In genomic region chr16:8958344-8958808, GRCh38 we compare ENCODE assay signal across 1 cellular context.
TF ChIP-seq lines count a peak whose summit lies in the region.

No MANE protein-coding gene starts in this region.

TF ChIP-seq in HepG2, 621 proteins besides CTCF, POLR2A, EP300 and RAD21 (continued from another document and continues in another):
- TF ChIP-seq ZBTB49 (CRISPR knock-in tag; IDR thresholded peaks at IDR 0.05; ENCODE audit: borderline replicate concordance) (no peak; the same call in 1 of the 2 replicates), ASH2L (IDR thresholded peaks at IDR 0.05; ENCODE audit: insufficient read length, low read depth, low read length) (no peak), EZH2 (conservative IDR thresholded peaks at IDR 0.05; ENCODE audit: low read depth, low read length) (no peak), ELF1 (CRISPR knock-in tag; IDR thresholded peaks at IDR 0.05) (no peak), ZNF543 (CRISPR knock-in tag; IDR thresholded peaks at IDR 0.05) (0 out of 2 replicates have a peak, but pooled peaks have one; percentile 22), ZNF138 (CRISPR knock-in tag; IDR thresholded peaks at IDR 0.05; ENCODE audit: low read depth) (no peak), ZKSCAN1 (IDR thresholded peaks at IDR 0.05; ENCODE audit: low read length) (no peak), REXO4 (CRISPR knock-in tag; IDR thresholded peaks at IDR 0.05; ENCODE audit: borderline replicate concordance) (no peak), POLR2AphosphoS2 (IDR thresholded peaks at IDR 0.05; ENCODE audit: low read depth, low read length) (no peak), ZBTB7A (CRISPR knock-in tag; IDR thresholded peaks at IDR 0.05) (no peak), MED13 (CRISPR knock-in tag; IDR thresholded peaks at IDR 0.05) (no peak), ISX (CRISPR knock-in tag; conservative IDR thresholded peaks at IDR 0.05) (no peak), ZNF562 (CRISPR knock-in tag; IDR thresholded peaks at IDR 0.05; ENCODE audit: borderline replicate concordance) (no peak), SP140L (CRISPR knock-in tag; IDR thresholded peaks at IDR 0.05; ENCODE audit: borderline replicate concordance) (no peak), FOXC1 (CRISPR knock-in tag; IDR thresholded peaks at IDR 0.05; ENCODE audit: borderline replicate concordance) (no peak), NFE2 (CRISPR knock-in tag; IDR thresholded peaks at IDR 0.05) (no peak), SRY (CRISPR knock-in tag; IDR thresholded peaks at IDR 0.05) (no peak), HNRNPL (IDR thresholded peaks at IDR 0.05; ENCODE audit: low read depth, low read length) (no peak), ZFP82 (CRISPR knock-in tag; IDR thresholded peaks at IDR 0.05; ENCODE audit: borderline replicate concordance) (no peak), ZNF292 (CRISPR knock-in tag; IDR thresholded peaks at IDR 0.05; ENCODE audit: borderline replicate concordance, low read depth) (peak; percentile 59; the same call in 1 of the 2 replicates), TGIF2 (CRISPR knock-in tag; IDR thresholded peaks at IDR 0.05) (no peak), MAFF (IDR thresholded peaks at IDR 0.05; ENCODE audit: low read depth, low read length) (no peak), MEIS2 (CRISPR knock-in tag; IDR thresholded peaks at IDR 0.05) (no peak), MLLT10 (CRISPR knock-in tag; IDR thresholded peaks at IDR 0.05) (0 out of 2 replicates have a peak, but pooled peaks have one; percentile 82), KLF6 (CRISPR knock-in tag; IDR thresholded peaks at IDR 0.05) (no peak), ZNF737 (CRISPR knock-in tag; IDR thresholded peaks at IDR 0.05; ENCODE audit: borderline replicate concordance) (no peak), ZNF367 (CRISPR knock-in tag; IDR thresholded peaks at IDR 0.05; ENCODE audit: borderline replicate concordance) (no peak), SP2 (CRISPR knock-in tag; IDR thresholded peaks at IDR 0.05) (no peak), ZNF781 (CRISPR knock-in tag; IDR thresholded peaks at IDR 0.05; ENCODE audit: borderline replicate concordance, not compliant biosample characterization) (no peak), HCFC1 (IDR thresholded peaks at IDR 0.05; ENCODE audit: low read depth, low read length) (no peak), ZFY (CRISPR knock-in tag; IDR thresholded peaks at IDR 0.05) (peak; percentile 15; the same call in 1 of the 2 replicates), ZNF263 (CRISPR knock-in tag; IDR thresholded peaks at IDR 0.05) (no peak), ZNF441 (CRISPR knock-in tag; IDR thresholded peaks at IDR 0.05; ENCODE audit: borderline replicate concordance) (no peak), ZNF253 (CRISPR knock-in tag; IDR thresholded peaks at IDR 0.05; ENCODE audit: borderline replicate concordance) (0 out of 2 replicates have a peak, but pooled peaks have one; percentile 44), NAIF1 (CRISPR knock-in tag; IDR thresholded peaks at IDR 0.05; ENCODE audit: borderline replicate concordance) (no peak), ZNF703 (CRISPR knock-in tag; IDR thresholded peaks at IDR 0.05; ENCODE audit: borderline replicate concordance) (no peak), SNAI1 (CRISPR knock-in tag; IDR thresholded peaks at IDR 0.05; ENCODE audit: borderline replicate concordance) (no peak), ATF6 (CRISPR knock-in tag; conservative IDR thresholded peaks at IDR 0.05) (no peak), ZBTB1 (CRISPR knock-in tag; IDR thresholded peaks at IDR 0.05; ENCODE audit: borderline replicate concordance) (no peak), FOXA3 (CRISPR knock-in tag; IDR thresholded peaks at IDR 0.05) (no peak), ZNF44 (CRISPR knock-in tag; IDR thresholded peaks at IDR 0.05) (no peak), GFI1 (CRISPR knock-in tag; IDR thresholded peaks at IDR 0.05; ENCODE audit: borderline replicate concordance) (no peak), CHCHD3 (CRISPR knock-in tag; IDR thresholded peaks at IDR 0.05) (no peak), CHD2 (IDR thresholded peaks at IDR 0.05; ENCODE audit: low read depth, low read length) (no peak), FOXK2 (IDR thresholded peaks at IDR 0.05) (no peak), NR2F2 (IDR thresholded peaks at IDR 0.05; ENCODE audit: borderline replicate concordance, low read depth) (no peak), SIX4 (CRISPR knock-in tag; IDR thresholded peaks at IDR 0.05) (no peak), FOXJ3 (CRISPR knock-in tag; IDR thresholded peaks at IDR 0.05; ENCODE audit: borderline replicate concordance) (no peak), BRCA1 (CRISPR knock-in tag; IDR thresholded peaks at IDR 0.05) (no peak), DNMT1 (CRISPR knock-in tag; IDR thresholded peaks at IDR 0.05) (no peak), RBFOX2 (IDR thresholded peaks at IDR 0.05; ENCODE audit: low read depth, low read length) (0 out of 2 replicates have a peak, but pooled peaks have one; percentile 18)
- TF ChIP-seq, protein P1, sequence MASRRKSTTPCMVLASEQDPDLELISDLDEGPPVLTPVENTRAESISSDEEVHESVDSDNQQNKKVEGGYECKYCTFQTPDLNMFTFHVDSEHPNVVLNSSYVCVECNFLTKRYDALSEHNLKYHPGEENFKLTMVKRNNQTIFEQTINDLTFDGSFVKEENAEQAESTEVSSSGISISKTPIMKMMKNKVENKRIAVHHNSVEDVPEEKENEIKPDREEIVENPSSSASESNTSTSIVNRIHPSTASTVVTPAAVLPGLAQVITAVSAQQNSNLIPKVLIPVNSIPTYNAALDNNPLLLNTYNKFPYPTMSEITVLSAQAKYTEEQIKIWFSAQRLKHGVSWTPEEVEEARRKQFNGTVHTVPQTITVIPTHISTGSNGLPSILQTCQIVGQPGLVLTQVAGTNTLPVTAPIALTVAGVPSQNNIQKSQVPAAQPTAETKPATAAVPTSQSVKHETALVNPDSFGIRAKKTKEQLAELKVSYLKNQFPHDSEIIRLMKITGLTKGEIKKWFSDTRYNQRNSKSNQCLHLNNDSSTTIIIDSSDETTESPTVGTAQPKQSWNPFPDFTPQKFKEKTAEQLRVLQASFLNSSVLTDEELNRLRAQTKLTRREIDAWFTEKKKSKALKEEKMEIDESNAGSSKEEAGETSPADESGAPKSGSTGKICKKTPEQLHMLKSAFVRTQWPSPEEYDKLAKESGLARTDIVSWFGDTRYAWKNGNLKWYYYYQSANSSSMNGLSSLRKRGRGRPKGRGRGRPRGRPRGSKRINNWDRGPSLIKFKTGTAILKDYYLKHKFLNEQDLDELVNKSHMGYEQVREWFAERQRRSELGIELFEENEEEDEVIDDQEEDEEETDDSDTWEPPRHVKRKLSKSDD (CRISPR knock-in tag; IDR thresholded peaks at IDR 0.05; ENCODE audit: low read depth) = no peak
- TF ChIP-seq, protein P2, sequence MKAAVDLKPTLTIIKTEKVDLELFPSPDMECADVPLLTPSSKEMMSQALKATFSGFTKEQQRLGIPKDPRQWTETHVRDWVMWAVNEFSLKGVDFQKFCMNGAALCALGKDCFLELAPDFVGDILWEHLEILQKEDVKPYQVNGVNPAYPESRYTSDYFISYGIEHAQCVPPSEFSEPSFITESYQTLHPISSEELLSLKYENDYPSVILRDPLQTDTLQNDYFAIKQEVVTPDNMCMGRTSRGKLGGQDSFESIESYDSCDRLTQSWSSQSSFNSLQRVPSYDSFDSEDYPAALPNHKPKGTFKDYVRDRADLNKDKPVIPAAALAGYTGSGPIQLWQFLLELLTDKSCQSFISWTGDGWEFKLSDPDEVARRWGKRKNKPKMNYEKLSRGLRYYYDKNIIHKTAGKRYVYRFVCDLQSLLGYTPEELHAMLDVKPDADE (CRISPR knock-in tag; IDR thresholded peaks at IDR 0.05) = no peak
- TF ChIP-seq, protein P3, sequence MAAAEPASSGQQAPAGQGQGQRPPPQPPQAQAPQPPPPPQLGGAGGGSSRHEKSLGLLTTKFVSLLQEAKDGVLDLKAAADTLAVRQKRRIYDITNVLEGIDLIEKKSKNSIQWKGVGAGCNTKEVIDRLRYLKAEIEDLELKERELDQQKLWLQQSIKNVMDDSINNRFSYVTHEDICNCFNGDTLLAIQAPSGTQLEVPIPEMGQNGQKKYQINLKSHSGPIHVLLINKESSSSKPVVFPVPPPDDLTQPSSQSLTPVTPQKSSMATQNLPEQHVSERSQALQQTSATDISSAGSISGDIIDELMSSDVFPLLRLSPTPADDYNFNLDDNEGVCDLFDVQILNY (CRISPR knock-in tag; conservative IDR thresholded peaks at IDR 0.05) = no peak
- TF ChIP-seq, protein P4, sequence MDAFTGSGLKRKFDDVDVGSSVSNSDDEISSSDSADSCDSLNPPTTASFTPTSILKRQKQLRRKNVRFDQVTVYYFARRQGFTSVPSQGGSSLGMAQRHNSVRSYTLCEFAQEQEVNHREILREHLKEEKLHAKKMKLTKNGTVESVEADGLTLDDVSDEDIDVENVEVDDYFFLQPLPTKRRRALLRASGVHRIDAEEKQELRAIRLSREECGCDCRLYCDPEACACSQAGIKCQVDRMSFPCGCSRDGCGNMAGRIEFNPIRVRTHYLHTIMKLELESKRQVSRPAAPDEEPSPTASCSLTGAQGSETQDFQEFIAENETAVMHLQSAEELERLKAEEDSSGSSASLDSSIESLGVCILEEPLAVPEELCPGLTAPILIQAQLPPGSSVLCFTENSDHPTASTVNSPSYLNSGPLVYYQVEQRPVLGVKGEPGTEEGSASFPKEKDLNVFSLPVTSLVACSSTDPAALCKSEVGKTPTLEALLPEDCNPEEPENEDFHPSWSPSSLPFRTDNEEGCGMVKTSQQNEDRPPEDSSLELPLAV (CRISPR knock-in tag; conservative IDR thresholded peaks at IDR 0.05; ENCODE audit: low read depth) = no peak
- TF ChIP-seq, protein P5, sequence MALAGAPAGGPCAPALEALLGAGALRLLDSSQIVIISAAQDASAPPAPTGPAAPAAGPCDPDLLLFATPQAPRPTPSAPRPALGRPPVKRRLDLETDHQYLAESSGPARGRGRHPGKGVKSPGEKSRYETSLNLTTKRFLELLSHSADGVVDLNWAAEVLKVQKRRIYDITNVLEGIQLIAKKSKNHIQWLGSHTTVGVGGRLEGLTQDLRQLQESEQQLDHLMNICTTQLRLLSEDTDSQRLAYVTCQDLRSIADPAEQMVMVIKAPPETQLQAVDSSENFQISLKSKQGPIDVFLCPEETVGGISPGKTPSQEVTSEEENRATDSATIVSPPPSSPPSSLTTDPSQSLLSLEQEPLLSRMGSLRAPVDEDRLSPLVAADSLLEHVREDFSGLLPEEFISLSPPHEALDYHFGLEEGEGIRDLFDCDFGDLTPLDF (CRISPR knock-in tag; IDR thresholded peaks at IDR 0.05) = no peak
- TF ChIP-seq, protein P6, sequence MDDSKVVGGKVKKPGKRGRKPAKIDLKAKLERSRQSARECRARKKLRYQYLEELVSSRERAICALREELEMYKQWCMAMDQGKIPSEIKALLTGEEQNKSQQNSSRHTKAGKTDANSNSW (CRISPR knock-in tag; IDR thresholded peaks at IDR 0.05; ENCODE audit: borderline replicate concordance) = no peak
- TF ChIP-seq, protein P7, sequence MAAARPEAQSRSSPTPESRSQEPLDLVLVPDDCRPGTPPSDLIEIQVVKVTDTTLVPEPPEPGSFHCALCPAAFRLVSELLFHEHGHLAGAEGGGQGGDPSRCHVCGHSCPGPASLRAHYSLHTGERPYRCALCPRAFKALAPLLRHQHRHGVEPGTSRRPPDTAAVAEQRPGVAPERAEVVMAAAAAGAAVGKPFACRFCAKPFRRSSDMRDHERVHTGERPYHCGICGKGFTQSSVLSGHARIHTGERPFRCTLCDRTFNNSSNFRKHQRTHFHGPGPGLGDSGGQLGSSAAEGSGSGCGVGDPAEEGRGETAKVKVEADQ (CRISPR knock-in tag; IDR thresholded peaks at IDR 0.05; ENCODE audit: borderline replicate concordance) = no peak; the same call in 1 of the 2 replicates
